In the genomic region with DNA sequence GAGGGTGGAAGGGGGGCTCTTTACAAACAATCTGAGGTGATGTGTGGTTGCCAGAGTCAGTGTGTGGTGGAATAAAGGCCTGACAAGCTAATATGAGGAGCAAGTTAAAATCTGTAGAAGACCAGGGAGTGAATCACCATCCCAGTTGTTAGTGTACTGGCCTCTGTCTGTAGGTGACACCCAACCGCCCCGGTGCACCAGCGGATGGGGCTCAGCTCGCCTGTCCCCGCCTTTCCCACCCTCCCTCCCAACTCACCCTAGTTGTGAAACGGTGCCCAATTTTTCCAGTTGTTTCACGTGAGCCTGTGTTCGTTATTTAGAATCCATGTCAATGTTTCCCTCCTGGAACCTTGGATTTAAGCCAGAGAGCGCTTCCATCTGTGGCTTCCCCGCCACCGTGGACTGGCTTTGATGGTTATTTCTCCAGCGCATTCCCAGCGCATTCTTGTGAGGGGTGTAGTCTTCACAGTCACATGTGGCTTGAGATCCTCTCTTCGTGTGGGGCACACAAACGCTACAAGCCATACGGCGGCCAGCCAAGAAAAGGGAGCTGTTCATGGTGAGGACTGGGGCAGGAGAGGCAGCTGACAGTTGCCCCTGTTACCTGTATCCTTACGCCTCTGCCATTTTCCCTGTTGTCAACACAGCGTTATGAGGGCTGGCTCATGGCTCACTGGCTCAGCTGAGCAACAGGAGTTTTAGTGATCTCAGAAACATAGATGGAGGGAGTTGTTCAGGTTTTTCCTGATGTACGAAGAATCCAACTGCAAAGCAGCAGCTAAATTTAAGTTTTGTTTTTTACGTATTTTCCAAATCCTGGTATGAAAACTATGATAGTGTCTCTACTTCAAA, we compare ENCODE assay signal across 17 cellular contexts.
DNase-seq lines count a peak whose midpoint lies in the region; ATAC-seq and TF ChIP-seq lines count a peak whose summit lies in the region.
"Had no signal": no experiment of that assay in that cellular context is flagged by ENCODE, and none has a peak within 500 bp of the region (broad histone marks: within the 10 kb centered on the region; RNA-seq: fewer than 3 reads in every experiment).

No MANE protein-coding gene starts in this region.

- no peak overlapping the region for H3K4me3 Mint-ChIP-seq in CD8-positive, alpha-beta memory T cell
- H3K4me3 Mint-ChIP-seq in neural progenitor cell = no peak overlapping the region
- H3K4me3 Mint-ChIP-seq in stimulated activated naive CD8-positive, alpha-beta T cell treated with anti-CD3 and anti-CD28 coated beads, Interleukin-15, amount 100 ng/mL, for 72 hours = no peak overlapping the region

- H3K4me3 ChIP-seq in CD8-positive, alpha-beta memory T cell (ENCODE audit: low read length) = no peak overlapping the region
- H3K4me3 ChIP-seq in fibroblast of pulmonary artery (replicated peaks; ENCODE audit: low read depth, low read length) (no peak overlapping the region), neural progenitor cell (no peak overlapping the region)
- H3K4me3 ChIP-seq: BLaER1 treated with 17β-estradiol and CSF1 and Interleukin-3, amounts not matched to agents 10 nM and 100 nM; breast epithelium; gastrocnemius medialis; SK-N-MC; transverse colon had no signal

- H3K27me3 ChIP-seq in CD8-positive, alpha-beta memory T cell (ENCODE audit: insufficient read depth, low read length, poor library complexity, severe bottlenecking) = no peaks in the 10 kb centered on the region
- H3K27me3 ChIP-seq in neural progenitor cell = no peaks in the 10 kb centered on the region
- H3K27me3 ChIP-seq: BLaER1 treated with 17β-estradiol and CSF1 and Interleukin-3, amounts not matched to agents 10 nM and 100 nM; breast epithelium; gastrocnemius medialis; transverse colon had no signal

- H3K27ac Mint-ChIP-seq in CD8-positive, alpha-beta memory T cell = no peak overlapping the region
- peak overlapping the region; percentile 12 for H3K27ac Mint-ChIP-seq in neural progenitor cell
- H3K27ac Mint-ChIP-seq in stimulated activated naive CD8-positive, alpha-beta T cell treated with anti-CD3 and anti-CD28 coated beads, Interleukin-15, amount 100 ng/mL, for 72 hours = no peak overlapping the region

- no peaks in the 10 kb centered on the region for H3K36me3 ChIP-seq in CD8-positive, alpha-beta memory T cell (ENCODE audit: insufficient read depth, low read length)
- H3K36me3 ChIP-seq in neural progenitor cell = no peaks in the 10 kb centered on the region
- H3K36me3 ChIP-seq: breast epithelium, gastrocnemius medialis, transverse colon had no signal

- no peaks in the 10 kb centered on the region for H4K20me1 ChIP-seq in neural progenitor cell (ENCODE audit: low read depth)
- H4K20me1 ChIP-seq: BLaER1 treated with 17β-estradiol and CSF1 and Interleukin-3, amounts not matched to agents 10 nM and 100 nM had no signal

- H3K27ac ChIP-seq in CD8-positive, alpha-beta memory T cell (ENCODE audit: low read depth, low read length) = peak overlapping the region; percentile 38
- H3K27ac ChIP-seq in neural progenitor cell = no peak overlapping the region
- H3K27ac ChIP-seq: gastrocnemius medialis, SK-N-MC, transverse colon had no signal

- H3K9ac ChIP-seq in neural progenitor cell = no peak overlapping the region
- H3K9ac ChIP-seq: BLaER1 treated with 17β-estradiol and CSF1 and Interleukin-3, amounts not matched to agents 10 nM and 100 nM had no signal

- H3K9me3 ChIP-seq in CD8-positive, alpha-beta memory T cell (ENCODE audit: low read length) = no peaks in the 10 kb centered on the region
- no peaks in the 10 kb centered on the region for H3K9me3 ChIP-seq in neural progenitor cell (ENCODE audit: low read depth)
- H3K9me3 ChIP-seq: breast epithelium, gastrocnemius medialis, transverse colon had no signal

- CTCF ChIA-PET in CD8-positive, alpha-beta memory T cell (lab: Charles Lee) = no interaction called here

- no peaks in the 10 kb centered on the region for H3K36me3 Mint-ChIP-seq in CD8-positive, alpha-beta memory T cell
- no peaks in the 10 kb centered on the region for H3K36me3 Mint-ChIP-seq in neural progenitor cell

- ATAC-seq in stimulated activated naive CD8-positive, alpha-beta T cell treated with anti-CD3 and anti-CD28 coated beads, Interleukin-15, amount 100 ng/mL, for 72 hours = no peak
- no peak for ATAC-seq in HG03460 (IDR thresholded peaks at IDR 0.05; ENCODE audit: unreplicated experiment)
- ATAC-seq: gastrocnemius medialis had no signal

- H3K4me1 Mint-ChIP-seq in CD8-positive, alpha-beta memory T cell = peaks cover 0 to 4% (median 0%) of the 10 kb centered on the region in 3 donors
- peaks cover 16% of the 10 kb centered on the region for H3K4me1 Mint-ChIP-seq in neural progenitor cell
- H3K4me1 Mint-ChIP-seq in stimulated activated naive CD8-positive, alpha-beta T cell treated with anti-CD3 and anti-CD28 coated beads, Interleukin-15, amount 100 ng/mL, for 72 hours = peaks cover 12% of the 10 kb centered on the region

- H2AFZ ChIP-seq in neural progenitor cell (replicated peaks) = no peak overlapping the region

- no peaks in the 10 kb centered on the region for H3F3A ChIP-seq in neural progenitor cell (ENCODE audit: low read depth)

- no peak for DNase-seq in CD8-positive, alpha-beta memory T cell
- DNase-seq in NCI-H1694 (lab: John Stamatoyannopoulos, UW) (peak; percentile 68), fibroblast of pulmonary artery (ENCODE audit: low read depth) (peak; percentile 29), neural progenitor cell (ENCODE audit: low spot score) (no peak), NOMO-1 treated with DMSO at 0.1 percent for 48 hours (lab: John Stamatoyannopoulos, UW; ENCODE audit: unreplicated experiment) (no peak)
- no peak for DNase-seq in stimulated activated naive CD8-positive, alpha-beta T cell treated with anti-CD3 and anti-CD28 coated beads, Interleukin-15, amount 100 ng/mL, for 72 hours
- DNase-seq in stimulated activated CD8-positive, alpha-beta memory T cell treated with anti-CD3 and anti-CD28 coated beads, Interleukin-4, amount 100 ng/mL, for 48 hours = no peak
- DNase-seq: activated naive CD4-positive, alpha-beta T cell treated with Interleukin-2 at 50 U/mL for 16 hours; gastrocnemius medialis; GOT3; NCI-H187; stimulated activated CD4-positive, alpha-beta T cell treated with anti-CD3 and anti-CD28 coated beads, Interleukin-1b, Interleukin-23, amount 100 ng/mL, for 48 hours; transverse colon had no signal

- no peak overlapping the region for H3K4me2 ChIP-seq in neural progenitor cell

- peaks cover 0 to 1% of the 10 kb centered on the region in 2 donors for H3K27me3 Mint-ChIP-seq in CD8-positive, alpha-beta memory T cell
- H3K27me3 Mint-ChIP-seq in neural progenitor cell (ENCODE audit: insufficient read depth, low read depth) = peaks cover 2% of the 10 kb centered on the region
- H3K27me3 Mint-ChIP-seq in stimulated activated naive CD8-positive, alpha-beta T cell treated with anti-CD3 and anti-CD28 coated beads, Interleukin-15, amount 100 ng/mL, for 72 hours = no peaks in the 10 kb centered on the region

- no peaks in the 10 kb centered on the region for H3K4me1 ChIP-seq in CD8-positive, alpha-beta memory T cell (ENCODE audit: insufficient read depth, low read length)
- H3K4me1 ChIP-seq in neural progenitor cell = peaks cover 8% of the 10 kb centered on the region
- H3K4me1 ChIP-seq: breast epithelium had no signal

- no peaks in the 10 kb centered on the region for H3K9me3 Mint-ChIP-seq in CD8-positive, alpha-beta memory T cell
- peaks cover 3% of the 10 kb centered on the region for H3K9me3 Mint-ChIP-seq in neural progenitor cell
- no peaks in the 10 kb centered on the region for H3K9me3 Mint-ChIP-seq in stimulated activated naive CD8-positive, alpha-beta T cell treated with anti-CD3 and anti-CD28 coated beads, Interleukin-15, amount 100 ng/mL, for 72 hours

- no peaks in the 10 kb centered on the region for H3K79me2 ChIP-seq in neural progenitor cell (ENCODE audit: low read depth)

- POLR2A ChIA-PET in CD8-positive, alpha-beta memory T cell (lab: Charles Lee) = no interaction called here

- TF ChIP-seq CTCF in fibroblast of pulmonary artery (IDR thresholded peaks at IDR 0.05; ENCODE audit: low read length, missing control alignments) (no peak), neural progenitor cell (IDR thresholded peaks at IDR 0.05) (no peak)

Comparison
In these comparisons a context has a peak if more than half of its experiments do, and no peak if none do; other contexts are left out.
1. DNase-seq: peak in NCI-H1694 (single experiment) and fibroblast of pulmonary artery (single experiment); none in CD8-positive, alpha-beta memory T cell (0 of 5), neural progenitor cell (single experiment), stimulated activated naive CD8-positive, alpha-beta T cell treated with anti-CD3 and anti-CD28 coated beads, Interleukin-15, amount 100 ng/mL, for 72 hours (0 of 2), stimulated activated CD8-positive, alpha-beta memory T cell treated with anti-CD3 and anti-CD28 coated beads, Interleukin-4, amount 100 ng/mL, for 48 hours (single experiment) and NOMO-1 treated with DMSO at 0.1 percent for 48 hours (single experiment).